ENCODE assay signal across 8 cellular contexts in the genomic region with DNA sequence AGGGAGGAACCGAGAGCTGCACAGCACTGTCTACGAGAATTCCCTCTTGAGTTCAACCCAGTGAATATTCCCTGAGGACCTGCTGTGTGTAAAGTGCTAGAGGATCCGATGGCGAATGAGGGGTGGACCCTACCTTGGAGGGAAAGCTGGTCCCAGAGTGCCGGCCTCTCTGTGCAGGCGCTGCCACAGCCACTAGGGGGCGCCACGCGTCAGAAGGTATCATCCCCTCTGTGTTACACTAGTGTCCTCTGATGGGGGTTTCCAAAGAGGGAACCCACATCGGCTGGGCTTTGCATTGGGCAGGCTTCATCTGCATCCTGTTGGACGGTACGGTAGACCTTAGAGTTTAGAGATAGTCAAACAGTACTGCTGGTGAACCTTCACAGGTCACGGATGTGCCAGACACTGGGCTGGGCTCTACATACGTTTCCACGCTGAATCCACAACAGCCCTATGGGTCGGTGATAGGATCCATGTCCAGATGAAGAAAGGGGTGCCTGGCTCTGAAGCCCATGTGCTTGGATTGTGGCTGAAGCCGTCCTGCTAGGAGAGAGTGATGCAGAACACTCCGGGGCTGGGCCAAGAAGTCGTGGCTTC. TPM values are rescaled to one million over a fixed set of nuclear protein-coding genes. Genes with fewer than 3 reads are reported as not detected.
DNase-seq lines count a peak whose midpoint lies in the region; ATAC-seq and TF ChIP-seq lines count a peak whose summit lies in the region.

No MANE protein-coding gene starts in this region.

- peak; percentile 29 for DNase-seq in NK-92 treated with Interleukin-12 subunit alpha and Interleukin-12 subunit beta, amount 100 ng/mL, for 24 hours (lab: John Stamatoyannopoulos, UW)
- DNase-seq in NK-92 (lab: John Stamatoyannopoulos, UW; ENCODE audit: unreplicated experiment) (no peak), NCI-H460 (ENCODE audit: extremely low read depth, low read depth) (peak; percentile 15), fibroblast of pulmonary artery (ENCODE audit: low read depth) (peak; percentile 26), prostate gland (ENCODE audit: low spot score) (no peak), T1000 (lab: John Stamatoyannopoulos, UW) (no peak)
- DNase-seq in activated T-cell treated with anti-CD3 and anti-CD28 coated beads, Interleukin-2, amount 50 U/mL, for 1 hour, result peak; percentile 78

- no peak overlapping the region for H3K4me3 ChIP-seq in fibroblast of pulmonary artery (replicated peaks; ENCODE audit: low read depth, low read length)
- H3K4me3 ChIP-seq in prostate gland, result no peak overlapping the region

- no peaks in the 10 kb centered on the region for H3K4me1 ChIP-seq in prostate gland (replicated peaks)

- no peak overlapping the region for H3K27ac ChIP-seq in prostate gland

- no peak for ATAC-seq in GM21825 (IDR thresholded peaks at IDR 0.05; ENCODE audit: unreplicated experiment)

- intact Hi-C loops in prostate gland (cut with DNase I), result no loop called here

- WGBS in prostate gland, result 77% methylated on average over 19 of the region's 19 CpGs

- H3K27me3 ChIP-seq in prostate gland (replicated peaks; ENCODE audit: insufficient read depth), result no peaks in the 10 kb centered on the region

- no peak for TF ChIP-seq POLR2A in prostate gland (IDR thresholded peaks at IDR 0.05)

- TF ChIP-seq CTCF in fibroblast of pulmonary artery (IDR thresholded peaks at IDR 0.05; ENCODE audit: low read length, missing control alignments) (peak; percentile 74), prostate gland (IDR thresholded peaks at IDR 0.05) (peak; percentile 45 to 58 (median 54))

- H3K9me3 ChIP-seq in prostate gland, result no peaks in the 10 kb centered on the region

- peaks cover 0 to 8% of the 10 kb centered on the region in 2 donors for H3K36me3 ChIP-seq in prostate gland

RNA-seq across cellular contexts. Expression of a gene that starts 39.0 kb away (rescaled TPM):
- 47.7 and 49.3 TPM in 2 replicates for total RNA-seq in NCI-H460 (2014; rRNA removed; shearing (Covaris generic))
- 92.9 and 114 TPM in 2 replicates for polyA plus RNA-seq in NCI-H460 (2014; cell fraction: nucleus; rRNA removed)
- 10 to 100 TPM; 34.9 to 41.6 TPM for total RNA-seq in prostate gland

RNA-seq across cellular contexts. Expression of a gene that starts 39.1 kb away (rescaled TPM):
- total RNA-seq in NCI-H460 (2014; rRNA removed; shearing (Covaris generic)), result 75.2 and 76.0 TPM in 2 replicates
- polyA plus RNA-seq in NCI-H460 (2014; cell fraction: nucleus; rRNA removed), result 44.2 and 52.2 TPM in 2 replicates
- 10 to 100 TPM; 42.5 to 49.9 TPM for total RNA-seq in prostate gland

Comparison
In these comparisons a context has a peak if more than half of its experiments do, and no peak if none do; other contexts are left out.
1. DNase-seq: peak in NK-92 treated with Interleukin-12 subunit alpha and Interleukin-12 subunit beta, amount 100 ng/mL, for 24 hours (single experiment), NCI-H460 (single experiment), activated T-cell treated with anti-CD3 and anti-CD28 coated beads, Interleukin-2, amount 50 U/mL, for 1 hour (single experiment) and fibroblast of pulmonary artery (single experiment); none in NK-92 (single experiment), prostate gland (single experiment) and T1000 (single experiment).